In the genomic region with DNA sequence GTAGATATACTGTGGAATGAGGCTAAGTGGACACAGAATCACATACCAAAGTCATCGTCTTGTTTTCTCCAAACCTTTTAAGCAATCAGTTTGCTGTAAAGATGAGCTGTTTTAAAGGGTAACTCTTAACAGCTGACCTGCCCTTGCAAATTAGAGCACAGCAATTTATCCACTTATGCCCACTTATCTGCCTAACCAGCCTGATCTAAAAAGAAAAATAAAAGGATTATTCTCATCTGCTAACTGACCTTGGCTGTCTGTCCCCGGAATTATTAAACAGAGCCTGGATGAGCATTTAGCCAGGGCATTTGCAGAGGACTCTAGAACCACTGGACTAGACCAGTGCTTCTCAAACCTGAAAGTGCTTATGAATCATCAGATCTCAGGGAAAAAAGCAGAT, we compare ENCODE assay signal across 33 cellular contexts.
DNase-seq lines count a peak whose midpoint lies in the region; ATAC-seq, FAIRE-seq and TF ChIP-seq lines count a peak whose summit lies in the region.
"Had no signal": no experiment of that assay in that cellular context is flagged by ENCODE, and none has a peak within 500 bp of the region (broad histone marks: within the 10 kb centered on the region; RNA-seq: fewer than 3 reads in every experiment).

No MANE protein-coding gene starts in this region.

- 0 out of 2 replicates have a peak, but pooled peaks cover 3% of the 10 kb centered on the region for H3K4me1 ChIP-seq in GM23338 (ENCODE audit: insufficient read depth)
- H3K4me1 ChIP-seq: breast epithelium had no signal

- no peaks in the 10 kb centered on the region for H3K79me2 ChIP-seq in GM23338 (replicated peaks; ENCODE audit: insufficient read depth)

- H3K4me2 ChIP-seq in GM23338 = no peak overlapping the region
- H3K4me2 ChIP-seq: PC-9 had no signal

- H3K27me3 Mint-ChIP-seq in GM23338 (ENCODE audit: insufficient read depth, low read depth, poor library complexity) = peaks cover 5% of the 10 kb centered on the region
- H3K27me3 Mint-ChIP-seq: activated naive CD8-positive, alpha-beta T cell; CD4-positive, alpha-beta T cell; naive B cell; T-helper 17 cell had no signal

- ATAC-seq in GM23338 (no peak), GM21526 (IDR thresholded peaks at IDR 0.05; ENCODE audit: low FRiP score, unreplicated experiment) (no peak)
- ATAC-seq: activated CD4-positive, CD25-positive, alpha-beta regulatory T cell treated with anti-CD3 and anti-CD28 coated beads, Interleukin-2, amount 50 U/mL, for 24 hours; activated CD8-positive, alpha-beta T cell treated with anti-CD3 and anti-CD28 coated beads for 36 hours; heart right ventricle; psoas muscle; Right ventricle myocardium inferior; T-helper 17 cell had no signal

- TF ChIP-seq CTCF in GM23338 (conservative IDR thresholded peaks at IDR 0.05; ENCODE audit: low read depth in 2 of 2) = no peak

- FAIRE-seq in islet of Langerhans (lab: Jason Lieb, UNC) = peak; percentile 33
- FAIRE-seq: A204.1, GM12878, TTC549 had no signal

- no peaks in the 10 kb centered on the region; the same call in 2 of the 3 replicates for H3K36me3 Mint-ChIP-seq in GM23338 (ENCODE audit: low read depth)
- H3K36me3 Mint-ChIP-seq: naive B cell had no signal

- no peak overlapping the region for H3K27ac Mint-ChIP-seq in GM23338
- H3K27ac Mint-ChIP-seq: activated CD8-positive, alpha-beta T cell treated with anti-CD3 and anti-CD28 coated beads for 36 hours; CD4-positive, alpha-beta T cell; mesothelial cell of epicardium had no signal

- peaks cover 6% of the 10 kb centered on the region; the same call in 1 of the 2 replicates for H3K9me2 ChIP-seq in GM23338 (ENCODE audit: insufficient read depth)

- H4K20me1 ChIP-seq in GM23338 (replicated peaks; ENCODE audit: insufficient read depth) = no peaks in the 10 kb centered on the region

- DNase-seq in NCI-H2107 treated with DMSO at 0.1 percent for 48 hours (lab: John Stamatoyannopoulos, UW; ENCODE audit: unreplicated experiment) = peak; percentile 23
- no peak for DNase-seq in NCI-H2107 (lab: John Stamatoyannopoulos, UW)
- DNase-seq in NCI-H748 (lab: John Stamatoyannopoulos, UW; ENCODE audit: unreplicated experiment) = peak; percentile 52
- DNase-seq in GM23338 (ENCODE audit: low spot score) = no peak
- DNase-seq in stimulated activated CD4-positive, alpha-beta T cell treated with anti-CD3 and anti-CD28 coated beads, Interleukin-2, amount 100 ng/mL, for 24 hours = no peak
- DNase-seq: activated CD8-positive, alpha-beta T cell treated with anti-CD3 and anti-CD28 coated beads for 36 hours; activated effector memory CD4-positive, alpha-beta T cell treated with Interleukin-2 at 50 U/mL for 16 hours; anterior cingulate cortex; CD4-positive, alpha-beta T cell; foreskin melanocyte; heart right ventricle; KBM-7; kidney glomerular epithelial cell; MG63; naive B cell; PC-9; psoas muscle; stimulated activated CD4-positive, alpha-beta T cell treated with anti-CD3 and anti-CD28 coated beads, Interleukin-4, amount 100 ng/mL, for 24 hours; T-helper 17 cell had no signal

- no peak overlapping the region for H3K4me3 ChIP-seq in GM23338
- H3K4me3 ChIP-seq: breast epithelium, GM12878, HAP-1, heart right ventricle, MG63, PC-9, psoas muscle, tibial nerve had no signal

- H3K4me1 Mint-ChIP-seq in GM23338 = peaks cover 11% of the 10 kb centered on the region

- no peak overlapping the region for H2AFZ ChIP-seq in GM23338
- H2AFZ ChIP-seq: PC-9 had no signal

- peaks cover 17% of the 10 kb centered on the region; the same call in 1 of the 2 replicates for H3K36me3 ChIP-seq in KOPT-K1 (ENCODE audit: insufficient read depth, low read length)
- no peaks in the 10 kb centered on the region; the same call in 1 of the 2 replicates for H3K36me3 ChIP-seq in GM23338 (ENCODE audit: insufficient read depth)
- H3K36me3 ChIP-seq: breast epithelium, HAP-1, MG63 had no signal

- peak overlapping the region; percentile 88 for H3K27ac ChIP-seq in KOPT-K1 (ENCODE audit: low read depth, low read length, poor library complexity, severe bottlenecking)
- H3K27ac ChIP-seq in GM23338 (ENCODE audit: low read depth) = no peak overlapping the region
- H3K27ac ChIP-seq: breast epithelium, PC-9, psoas muscle, tibial nerve had no signal

- H3K9me3 ChIP-seq in KOPT-K1 (ENCODE audit: insufficient read depth, low read length, poor library complexity, severe bottlenecking) = no peaks in the 10 kb centered on the region
- H3K9me3 ChIP-seq: breast epithelium, HAP-1, heart right ventricle, MG63, neutrophil, psoas muscle, tibial nerve had no signal

- no peaks in the 10 kb centered on the region; the same call in 2 of the 3 replicates for H3K9me3 Mint-ChIP-seq in GM23338
- H3K9me3 Mint-ChIP-seq: activated CD8-positive, alpha-beta T cell treated with anti-CD3 and anti-CD28 coated beads for 36 hours; CD4-positive, alpha-beta T cell; mesothelial cell of epicardium; naive B cell had no signal

- H3F3A ChIP-seq in GM23338 (replicated peaks; ENCODE audit: low read depth) = no peaks in the 10 kb centered on the region

- H3K27me3 ChIP-seq in GM23338 (ENCODE audit: insufficient read depth) = no peaks in the 10 kb centered on the region
- H3K27me3 ChIP-seq: breast epithelium, heart right ventricle, MG63, neutrophil, tibial nerve had no signal

- no peak overlapping the region for H3K4me3 Mint-ChIP-seq in GM23338
- H3K4me3 Mint-ChIP-seq: activated CD8-positive, alpha-beta T cell treated with anti-CD3 and anti-CD28 coated beads for 36 hours; activated naive CD8-positive, alpha-beta T cell; CD4-positive, alpha-beta T cell; mesothelial cell of epicardium; T-helper 17 cell had no signal

TF ChIP-seq in GM23338, 12 proteins besides CTCF, POLR2A, EP300 and RAD21:
- TF ChIP-seq ZNF114 (CRISPR knock-in tag; IDR thresholded peaks at IDR 0.05) = no peak

Comparison
In these comparisons a context has a peak if more than half of its experiments do, and no peak if none do; other contexts are left out.
1. DNase-seq: peak in NCI-H2107 treated with DMSO at 0.1 percent for 48 hours (single experiment) and NCI-H748 (single experiment); none in NCI-H2107 (single experiment), GM23338 (single experiment) and stimulated activated CD4-positive, alpha-beta T cell treated with anti-CD3 and anti-CD28 coated beads, Interleukin-2, amount 100 ng/mL, for 24 hours (0 of 2).